Comparison of ENCODE assay signal across 8 cellular contexts in genomic region chr14:32252030-32252670, GRCh38. TPM values are rescaled to one million over a fixed set of nuclear protein-coding genes. Genes with fewer than 3 reads are reported as not detected.
DNase-seq lines count a peak whose midpoint lies in the region; ATAC-seq and TF ChIP-seq lines count a peak whose summit lies in the region.

No MANE protein-coding gene starts in this region.

- no peaks in the 10 kb centered on the region for H3K79me2 ChIP-seq in GM23338 (replicated peaks; ENCODE audit: insufficient read depth)

- H3K27me3 ChIP-seq in GM23338 (ENCODE audit: insufficient read depth), result no peaks in the 10 kb centered on the region
- H3K27me3 ChIP-seq in gastroesophageal sphincter, result no peaks in the 10 kb centered on the region

- H3K9me3 ChIP-seq in gastroesophageal sphincter, result no peaks in the 10 kb centered on the region

- no peak overlapping the region for H3K4me2 ChIP-seq in GM23338

- TF ChIP-seq POLR2A in gastroesophageal sphincter (IDR thresholded peaks at IDR 0.05), result no peak

- H3K9me2 ChIP-seq in GM23338 (ENCODE audit: insufficient read depth), result no peaks in the 10 kb centered on the region; the same call in 1 of the 2 replicates

- in situ Hi-C loops in G401 (cut with HindIII; ENCODE audit: low sequenced_read_pairs), result no loop called here

- DNase-seq in G401 (ENCODE audit: low spot score) (peak; percentile 82), GM23338 (ENCODE audit: low spot score) (peak; percentile 85), LHCN-M2 (ENCODE audit: low read depth) (peak; percentile 75), OCI-M1 (lab: John Stamatoyannopoulos, UW) (peak; percentile 79), omental fat pad (ENCODE audit: low spot score) (no peak)
- DNase-seq in activated gamma-delta T cell treated with anti-CD3 and anti-CD28 coated beads, Interleukin-2, amount 50 U/mL, for 16 hours (ENCODE audit: low read depth), result peak; percentile 11

- no peaks in the 10 kb centered on the region for H3K27me3 Mint-ChIP-seq in GM23338 (ENCODE audit: insufficient read depth, low read depth, poor library complexity)

- H3K36me3 Mint-ChIP-seq in GM23338 (ENCODE audit: low read depth), result no peaks in the 10 kb centered on the region

- no peak overlapping the region for H3K4me3 Mint-ChIP-seq in GM23338

- 53 to 55% methylated on average over 2 to 3 of the region's 3 CpGs for WGBS in gastroesophageal sphincter (ENCODE audit: low coverage in 1 of 2), 2 donors

- TF ChIP-seq EP300 in gastroesophageal sphincter (IDR thresholded peaks at IDR 0.05), result no peak

- TF ChIP-seq CTCF in GM23338 (conservative IDR thresholded peaks at IDR 0.05; ENCODE audit: low read depth in 2 of 2) (peak; percentile 92 to 94), gastroesophageal sphincter (IDR thresholded peaks at IDR 0.05) (peak; percentile 74 to 88 (median 82)), omental fat pad (IDR thresholded peaks at IDR 0.05) (peak in 1 of 3 donors; percentile 30)

- H4K20me1 ChIP-seq in GM23338 (replicated peaks; ENCODE audit: insufficient read depth), result no peaks in the 10 kb centered on the region

- H2AFZ ChIP-seq in GM23338, result no peak overlapping the region

- no peak overlapping the region for H3K27ac ChIP-seq in GM23338 (ENCODE audit: low read depth)
- peak overlapping the region in 3 of 4 donors; percentile 56 to 69 (median 59) for H3K27ac ChIP-seq in gastroesophageal sphincter

- H3F3A ChIP-seq in GM23338 (replicated peaks; ENCODE audit: low read depth), result no peaks in the 10 kb centered on the region

- no peaks in the 10 kb centered on the region for H3K36me3 ChIP-seq in GM23338 (ENCODE audit: insufficient read depth)
- no peaks in the 10 kb centered on the region for H3K36me3 ChIP-seq in gastroesophageal sphincter

- no peaks in the 10 kb centered on the region for H3K9me3 Mint-ChIP-seq in GM23338

- H3K4me1 Mint-ChIP-seq in GM23338, result no peaks in the 10 kb centered on the region

- H3K4me1 ChIP-seq in GM23338 (ENCODE audit: insufficient read depth) (no peaks in the 10 kb centered on the region), gastroesophageal sphincter (peaks cover 0 to 55% (median 0%) of the 10 kb centered on the region in 3 donors)

- no peak overlapping the region for H3K27ac Mint-ChIP-seq in GM23338

- H3K4me3 ChIP-seq in GM23338, result no peak overlapping the region
- no peak overlapping the region for H3K4me3 ChIP-seq in gastroesophageal sphincter

- peak; percentile 81 for ATAC-seq in GM23338
- peak; percentile 79 for ATAC-seq in gastroesophageal sphincter
- peak; percentile 66 for ATAC-seq in omental fat pad (ENCODE audit: low FRiP score)
- no peak for ATAC-seq in HG03139 (IDR thresholded peaks at IDR 0.05; ENCODE audit: unreplicated experiment)

TF ChIP-seq in GM23338, 12 proteins besides CTCF, POLR2A, EP300 and RAD21 (continues in another document):
- TF ChIP-seq JUNB (IDR thresholded peaks at IDR 0.05; ENCODE audit: unreplicated experiment) (no peak), ZNF114 (CRISPR knock-in tag; IDR thresholded peaks at IDR 0.05) (no peak), ZNF462 (CRISPR knock-in tag; IDR thresholded peaks at IDR 0.05) (no peak), REST (IDR thresholded peaks at IDR 0.05; ENCODE audit: unreplicated experiment) (no peak), EZH2 (IDR thresholded peaks at IDR 0.05; ENCODE audit: low read depth, unreplicated experiment) (no peak), ZNF331 (CRISPR knock-in tag; IDR thresholded peaks at IDR 0.05; ENCODE audit: low read depth) (no peak), NANOG (IDR thresholded peaks at IDR 0.05; ENCODE audit: borderline replicate concordance) (no peak)

RNA-seq across cellular contexts. Expression of gene RNU6-8, which starts 49.1 kb away (rescaled TPM):
- total RNA-seq in G401 (2014; rRNA removed; shearing (Covaris generic)), result not detected in 2 replicates
- not detected in 2 replicates for total RNA-seq in GM23338 (2014; rRNA removed; shearing (Covaris generic))
- polyA plus RNA-seq in GM23338 (2016; fragmentation: Nextera tagmentation; extraction: Ambion mirVana), result 39.1 TPM in 1 of 2 replicates, not detected in the other
- total RNA-seq in LHCN-M2 (2014; rRNA removed) (not detected in 2 replicates), gastroesophageal sphincter (not detected), omental fat pad (not detected)
- not detected for polyA plus RNA-seq in LHCN-M2 (2012)

RNA-seq across cellular contexts. Expression of gene RNU6-7, which starts 50.3 kb away (rescaled TPM):
- total RNA-seq in G401 (2014; rRNA removed; shearing (Covaris generic)), result not detected in 2 replicates
- not detected in 2 replicates for total RNA-seq in GM23338 (2014; rRNA removed; shearing (Covaris generic))
- polyA plus RNA-seq in GM23338 (2016; fragmentation: Nextera tagmentation; extraction: Ambion mirVana), result 39.1 TPM in 1 of 2 replicates, not detected in the other
- not detected in 2 replicates for total RNA-seq in LHCN-M2 (2014; rRNA removed)
- not detected for polyA plus RNA-seq in LHCN-M2 (2012)
- not detected for total RNA-seq in gastroesophageal sphincter
- not detected for total RNA-seq in omental fat pad
